ENCODE assay signal across 16 cellular contexts in the genomic region with DNA sequence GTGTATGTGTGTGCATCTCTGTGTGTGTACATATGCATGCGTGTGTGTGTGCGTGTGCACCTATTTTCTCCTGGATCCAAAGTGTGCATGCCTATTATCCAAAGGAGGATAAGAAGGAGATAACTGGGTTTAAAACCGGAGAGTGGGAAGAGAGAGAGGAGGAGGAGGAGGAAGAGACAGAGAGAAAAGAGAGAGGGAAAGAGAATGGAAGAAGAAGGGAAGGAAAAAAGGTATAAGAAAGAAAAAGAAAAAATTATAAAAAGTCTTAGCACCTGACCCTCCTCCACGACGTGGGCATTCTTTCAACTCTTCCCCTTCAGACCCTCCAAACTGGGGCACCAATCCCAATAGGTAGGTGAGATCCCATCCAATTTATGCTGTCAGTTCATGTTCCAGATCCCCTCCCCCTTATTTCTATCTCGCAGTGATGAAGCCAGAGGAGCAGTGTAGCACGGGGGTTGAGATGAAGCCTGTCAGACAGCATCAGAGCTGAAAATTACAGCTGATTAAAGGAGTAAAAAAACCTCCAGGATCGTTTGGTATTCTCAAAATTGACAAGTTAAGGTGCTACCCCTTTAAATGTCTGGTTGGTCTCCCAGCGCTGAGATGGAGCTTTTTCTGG.
"Had no signal": no experiment of that assay in that cellular context is flagged by ENCODE, and none has a peak within 500 bp of the region (broad histone marks: within the 10 kb centered on the region; RNA-seq: fewer than 3 reads in every experiment).

No MANE protein-coding gene starts in this region.

- H3K4me3 Mint-ChIP-seq: activated naive CD8-positive, alpha-beta T cell treated with anti-CD3 and anti-CD28 coated beads, Interleukin-2, amount 10 ng/mL, durations not matched to agents 7 days and 5 days; endodermal cell; neural crest cell had no signal

- DNase-seq: activated CD4-positive, alpha-beta T cell treated with anti-CD3 and anti-CD28 coated beads, Interleukin-2, amount 50 U/mL, for 1 hour; activated CD4-positive, CD25-positive, alpha-beta regulatory T cell; activated CD8-positive, alpha-beta memory T cell treated with anti-CD3 and anti-CD28 coated beads for 24 hours; activated naive CD4-positive, alpha-beta T cell; activated naive CD8-positive, alpha-beta T cell treated with anti-CD3 and anti-CD28 coated beads, Interleukin-2, amount 10 ng/mL, durations not matched to agents 7 days and 5 days; anterior cingulate cortex; gastrocnemius medialis; kidney; left ventricle myocardium superior; stimulated activated CD4-positive, alpha-beta T cell treated with anti-CD3 and anti-CD28 coated beads, Interleukin-1b, Interleukin-23, amount 100 ng/mL, for 48 hours; upper lobe of right lung had no signal

- H3K9me3 ChIP-seq: breast epithelium, gastrocnemius medialis, thoracic aorta, upper lobe of right lung had no signal

- H3K4me1 ChIP-seq: breast epithelium, gastrocnemius medialis, upper lobe of right lung had no signal

- H3K4me3 ChIP-seq: breast epithelium, thoracic aorta, upper lobe of right lung had no signal

- H3K27ac ChIP-seq: breast epithelium, gastrocnemius medialis, thoracic aorta, upper lobe of right lung had no signal

- ATAC-seq: gastrocnemius medialis, upper lobe of right lung had no signal

- H3K27me3 ChIP-seq: breast epithelium, gastrocnemius medialis, upper lobe of right lung had no signal

- H3K9me3 Mint-ChIP-seq: activated naive CD8-positive, alpha-beta T cell treated with anti-CD3 and anti-CD28 coated beads, Interleukin-2, amount 10 ng/mL, durations not matched to agents 7 days and 5 days; endodermal cell; neural crest cell had no signal

- H3K36me3 Mint-ChIP-seq: activated naive CD8-positive, alpha-beta T cell treated with anti-CD3 and anti-CD28 coated beads, Interleukin-2, amount 10 ng/mL, durations not matched to agents 7 days and 5 days had no signal

- FAIRE-seq: kidney, TTC549 had no signal

- H3K36me3 ChIP-seq: breast epithelium, gastrocnemius medialis, thoracic aorta, upper lobe of right lung had no signal

- H3K27ac Mint-ChIP-seq: activated naive CD8-positive, alpha-beta T cell treated with anti-CD3 and anti-CD28 coated beads, Interleukin-2, amount 10 ng/mL, durations not matched to agents 7 days and 5 days; endodermal cell had no signal
